10 cellular contexts compared by ENCODE assay signal in the genomic region with DNA sequence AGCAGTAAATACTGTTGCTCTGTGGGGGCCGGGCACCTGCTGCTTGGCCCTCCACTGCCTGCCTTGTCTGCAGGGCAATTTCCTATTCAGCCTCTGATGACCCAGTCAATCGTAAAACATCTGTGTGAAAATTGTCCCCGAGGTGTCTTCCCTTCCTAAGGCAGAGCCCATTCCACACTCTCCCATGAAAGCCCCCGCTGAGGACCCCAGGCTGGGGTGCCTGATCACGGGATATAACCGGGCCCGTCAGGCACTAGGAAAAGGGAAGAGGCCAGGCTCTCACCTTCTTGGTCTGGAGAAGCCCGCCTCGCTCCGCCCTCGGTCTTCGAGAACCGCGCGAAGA. TPM values are rescaled to one million over a fixed set of nuclear protein-coding genes. Genes with fewer than 3 reads are reported as not detected.
DNase-seq lines count a peak whose midpoint lies in the region; ATAC-seq, FAIRE-seq and TF ChIP-seq lines count a peak whose summit lies in the region.
"Had no signal": no experiment of that assay in that cellular context is flagged by ENCODE, and none has a peak within 500 bp of the region (broad histone marks: within the 10 kb centered on the region; RNA-seq: fewer than 3 reads in every experiment).

No MANE protein-coding gene starts in this region.

- POLR2A ChIA-PET in A549 (lab: Yijun Ruan, JAX) = no interaction called here

- H2BK120ac ChIP-seq in H9 (ENCODE audit: low read depth, low read length, poor library complexity, severe bottlenecking) = no peak overlapping the region

- H3K14ac ChIP-seq in H9 (ENCODE audit: insufficient read depth, low read length) = no peak overlapping the region

- CTCF ChIA-PET in A549 (lab: Yijun Ruan, JAX) (interaction anchor here (0.6 to 1.9 kb wide), 30 partner anchors 8 to 658 kb away, joined by 3 to 32 read pairs (median 4); a partner anchor contains a TSS), mammary epithelial cell (lab: Charles Lee; ENCODE audit: low non-redundant PET) (interaction anchor here (0.5 kb wide), 1 partner anchor 410 kb away, joined by 3 read pairs; no protein-coding TSS in a partner anchor)

- dilution Hi-C loops in mammary epithelial cell (cut with HindIII; ENCODE audit: low sequenced_read_pairs) = no loop called here

- H3K9ac ChIP-seq in H9 (ENCODE audit: extremely low read depth, insufficient read length, low read length) (no peak overlapping the region), mammary epithelial cell (ENCODE audit: insufficient read depth, low read length) (no peak overlapping the region)

- H3K9me3 ChIP-seq in A549 (no peaks in the 10 kb centered on the region), H9 (ENCODE audit: control insufficient read depth, low read depth, low read length) (no peaks in the 10 kb centered on the region), mammary epithelial cell (replicated peaks; ENCODE audit: insufficient read depth, low read length) (no peaks in the 10 kb centered on the region)

- peaks cover 17% of the 10 kb centered on the region for H3K27me3 Mint-ChIP-seq in H9 (ENCODE audit: low read depth)
- H3K27me3 Mint-ChIP-seq in mesothelial cell of epicardium (ENCODE audit: low read depth) = peaks cover 35% of the 10 kb centered on the region

- no peak overlapping the region for H4K5ac ChIP-seq in H9 (ENCODE audit: insufficient read length, low read depth, low read length)

- H3K4me3 Mint-ChIP-seq in H9 = peak overlapping the region; percentile 56 to 77
- peak overlapping the region; percentile 61 for H3K4me3 Mint-ChIP-seq in mesothelial cell of epicardium

- peaks cover 3% of the 10 kb centered on the region; the same call in 1 of the 2 replicates for H3K27me3 ChIP-seq in H9 (ENCODE audit: insufficient read depth, low read length)
- H3K27me3 ChIP-seq in mammary epithelial cell (ENCODE audit: insufficient read depth, low read length) = peaks cover 4% of the 10 kb centered on the region

- WGBS in A549 (ENCODE audit: missing lambda C conversion rate) = 27% methylated on average over 4 of the region's 15 CpGs
- no CpG with 5 or more reads among the region's 15 CpGs for WGBS in H9 (ENCODE audit: extremely low coverage, insufficient read length, low lambda C conversion rate)
- 0% methylated on average over 2 of the region's 15 CpGs for WGBS in mammary epithelial cell (ENCODE audit: low coverage, missing lambda C conversion rate)

- no peaks in the 10 kb centered on the region for H3K9me3 Mint-ChIP-seq in H9
- no peaks in the 10 kb centered on the region for H3K9me3 Mint-ChIP-seq in mesothelial cell of epicardium

- no peak overlapping the region for H3K4ac ChIP-seq in H9 (ENCODE audit: low read depth, low read length)

- H2BK15ac ChIP-seq in H9 (ENCODE audit: low read depth, low read length) = no peak overlapping the region

- no peak for TF ChIP-seq RAD21 in A549 (conservative IDR thresholded peaks at IDR 0.05 in 1 of 2, IDR thresholded peaks at IDR 0.05 in 1 of 2)

- no peak for TF ChIP-seq EP300 in A549 (IDR thresholded peaks at IDR 0.05)

- no peak overlapping the region for H4K91ac ChIP-seq in H9 (ENCODE audit: insufficient read length, low read depth, low read length)

- H2AFZ ChIP-seq in H9 (ENCODE audit: low read length) (no peak overlapping the region), mammary epithelial cell (ENCODE audit: low read depth, low read length) (peak overlapping the region; percentile 56)

- H3K23me2 ChIP-seq in H9 (ENCODE audit: insufficient read length, low read depth, low read length, poor library complexity, severe bottlenecking) = peaks cover 4% of the 10 kb centered on the region

- intact Hi-C loops in mammary epithelial cell (cut with micrococcal nuclease) = no loop called here

- no TSS peak for BruUV-seq in mammary epithelial cell (replicated peaks; lab: Mats Ljungman, UMichigan)

- in situ Hi-C loops in mammary epithelial cell (cut with MboI; ENCODE audit: low sequenced_read_pairs in 2 of 2) = no loop called here

- peaks cover 0 to 5% (median 0%) of the 10 kb centered on the region in 3 experiments; a peak in 3 of 7 replicates for H3K36me3 Mint-ChIP-seq in H9 (ENCODE audit: insufficient read depth in 1 of 3, low read depth in 3 of 3)
- H3K36me3 Mint-ChIP-seq in mesothelial cell of epicardium = no peaks in the 10 kb centered on the region

- ATAC-seq in A549 (peak in 1 of 2 experiments; percentile 73; a peak in 4 of 6 replicates), GM21619 (IDR thresholded peaks at IDR 0.05; ENCODE audit: unreplicated experiment) (no peak)

- peak overlapping the region; percentile 75 to 87; a peak in 5 of 6 replicates for H3K27ac ChIP-seq in A549
- H3K27ac ChIP-seq in H9 (ENCODE audit: insufficient read length, low read depth, low read length) = no peak overlapping the region
- no peak overlapping the region for H3K27ac ChIP-seq in mammary epithelial cell (ENCODE audit: insufficient read depth, low read depth, low read length)

- H3T11ph ChIP-seq in H9 (ENCODE audit: low read length) = no peak overlapping the region

- H3K36me3 ChIP-seq in mammary epithelial cell (ENCODE audit: insufficient read depth, low read length) = no peaks in the 10 kb centered on the region

- H3K79me2 ChIP-seq in H9 (ENCODE audit: insufficient read depth, low read length) = no peaks in the 10 kb centered on the region
- no peaks in the 10 kb centered on the region for H3K79me2 ChIP-seq in mammary epithelial cell (ENCODE audit: insufficient read depth, low read length)

- H3K79me1 ChIP-seq in H9 (ENCODE audit: insufficient read depth, low read depth, low read length, poor library complexity, severe bottlenecking) = no peaks in the 10 kb centered on the region

- H3K4me2 ChIP-seq in A549 = peak overlapping the region; percentile 92
- H3K4me2 ChIP-seq in H9 (ENCODE audit: insufficient read depth, insufficient read length, low read length) = peak overlapping the region; percentile 18
- H3K4me2 ChIP-seq in mammary epithelial cell (ENCODE audit: insufficient read depth, low read depth, low read length) = peak overlapping the region; percentile 64

- no peak overlapping the region for H3K18ac ChIP-seq in H9 (ENCODE audit: insufficient read length, low read depth, low read length)

- H2BK12ac ChIP-seq in H9 (ENCODE audit: insufficient read length, low read depth, low read length) = no peak overlapping the region

- H4K8ac ChIP-seq in H9 (replicated peaks; ENCODE audit: insufficient read length, low read depth, low read length) = no peak overlapping the region

- H3K4me1 Mint-ChIP-seq in H9 (peaks cover 3 to 5% of the 10 kb centered on the region in 2 experiments; a peak in 3 of 4 replicates), mesothelial cell of epicardium (peaks cover 5% of the 10 kb centered on the region)

- H3K27ac Mint-ChIP-seq in H9 (no peak overlapping the region), mesothelial cell of epicardium (no peak overlapping the region)

- TF ChIP-seq CTCF in A549 (IDR thresholded peaks at IDR 0.05) (no peak), H9 (conservative IDR thresholded peaks at IDR 0.05) (no peak), mammary epithelial cell (conservative IDR thresholded peaks at IDR 0.05 in 1 of 2, IDR thresholded peaks at IDR 0.05 in 1 of 2; ENCODE audit: extremely low read depth in 1 of 2, insufficient read depth in 1 of 2, low read depth in 1 of 2, low read length in 2 of 2) (no peak), mesothelial cell of epicardium (IDR thresholded peaks at IDR 0.05; ENCODE audit: unreplicated experiment) (no peak), D721Med (IDR thresholded peaks at IDR 0.05; ENCODE audit: insufficient read depth, missing control alignments) (no peak)

- H3K4me3 ChIP-seq in A549 = peak overlapping the region; percentile 59
- H3K4me3 ChIP-seq in mammary epithelial cell (replicated peaks in 1 of 3; ENCODE audit: insufficient read depth in 1 of 3, low read depth in 2 of 3, low read length in 3 of 3) = peak overlapping the region in 1 of 3 experiments; percentile 16

- FAIRE-seq in A549 (lab: Jason Lieb, UNC) = no peak
- no peak for FAIRE-seq in D721Med (lab: Jason Lieb, UNC)

- H4K20me1 ChIP-seq in H9 (ENCODE audit: control insufficient read depth, insufficient read depth, insufficient read length) (no peaks in the 10 kb centered on the region), mammary epithelial cell (ENCODE audit: insufficient read depth, low read length) (no peaks in the 10 kb centered on the region)

- no peaks in the 10 kb centered on the region for H3K4me1 ChIP-seq in A549
- H3K4me1 ChIP-seq in H9 (ENCODE audit: insufficient read depth, low read length) = no peaks in the 10 kb centered on the region
- H3K4me1 ChIP-seq in mammary epithelial cell (ENCODE audit: insufficient read depth, low read length) = peaks cover 5% of the 10 kb centered on the region

- no peak overlapping the region for H2AK5ac ChIP-seq in H9 (ENCODE audit: insufficient read length, low read length)

- no peak overlapping the region for H3K56ac ChIP-seq in H9 (ENCODE audit: insufficient read length, low read depth, low read length)

- no peak overlapping the region for H2BK5ac ChIP-seq in H9 (ENCODE audit: insufficient read length, low read length)

- DNase-seq in A549 (ENCODE audit: low read depth in 1 of 2, low spot score in 1 of 2) (no peak), H9 (no peak), mammary epithelial cell (no peak), mesothelial cell of epicardium (ENCODE audit: low spot score in 2 of 2, unreplicated experiment in 2 of 2) (no peak), NCI-H524 (lab: John Stamatoyannopoulos, UW) (no peak), DMS53 (lab: John Stamatoyannopoulos, UW) (no peak), D721Med (ENCODE audit: insufficient read length, low spot score) (no peak)
- DNase-seq: Calu3, cerebellar nuclear complex had no signal

- TF ChIP-seq POLR2A in A549 (IDR thresholded peaks at IDR 0.05; ENCODE audit: low read length) = no peak

- H3K23ac ChIP-seq in H9 (ENCODE audit: insufficient read length, low read depth, low read length) = no peak overlapping the region

- H2BK20ac ChIP-seq in H9 (ENCODE audit: low read depth, low read length, poor library complexity, severe bottlenecking) = no peak overlapping the region

RNA-seq across cellular contexts. Expression of a gene that starts 27.2 kb away (rescaled TPM):
- polyA plus RNA-seq in A549 (2011; rRNA removed) (not detected in 2 replicates), A549 (2017; fragmentation: RNase III; extraction: RNeasy Plus Mini Kit Qiagen cat#74134 plus additional on column Dnase treatment) (not detected in 3 replicates), mammary epithelial cell (not detected)
- not detected in 2 replicates for polyA plus RNA-seq in A549 (2012; cell fraction: cytosol; rRNA removed)
- not detected in 2 replicates for polyA plus RNA-seq in A549 (2012; cell fraction: nucleus; rRNA removed)
- not detected in 2 replicates for polyA minus RNA-seq in A549 (2011; rRNA and poly(A)+ RNA removed)
- total RNA-seq in H9 (2021) (not detected in 2 replicates), mammary epithelial cell (not detected), mesothelial cell of epicardium (0.55 to 0.63 TPM in 2 of 3 replicates, not detected in the other)
- polyA minus RNA-seq in mammary epithelial cell = not detected
- total RNA-seq: Calu3 had no signal

RNA-seq across cellular contexts. Expression of a gene that starts 30.9 kb away (rescaled TPM):
- polyA plus RNA-seq in A549 (2011; rRNA removed) (1.7 and 2.0 TPM in 2 replicates), A549 (2017; fragmentation: RNase III; extraction: RNeasy Plus Mini Kit Qiagen cat#74134 plus additional on column Dnase treatment) (2.1 to 3.0 TPM (median 2.6 TPM) in 3 replicates), mammary epithelial cell (0.07 TPM)
- polyA plus RNA-seq in A549 (2012; cell fraction: cytosol; rRNA removed) = 4.2 and 5.2 TPM in 2 replicates
- 17.4 and 22.7 TPM in 2 replicates for polyA plus RNA-seq in A549 (2012; cell fraction: nucleus; rRNA removed)
- polyA minus RNA-seq in A549 (2011; rRNA and poly(A)+ RNA removed) = 2.5 and 4.5 TPM in 2 replicates
- total RNA-seq in H9 (2021) (6.1 and 6.3 TPM in 2 replicates), mammary epithelial cell (not detected), mesothelial cell of epicardium (1.8 to 2.6 TPM (median 2.4 TPM) in 3 replicates)
- polyA minus RNA-seq in mammary epithelial cell = not detected
- total RNA-seq: Calu3 had no signal

Comparison
In these comparisons a context has a peak if more than half of its experiments do, and no peak if none do; other contexts are left out.
1. H3K27ac ChIP-seq: peak in A549 (2 of 2); none in H9 (single experiment) and mammary epithelial cell (single experiment).
2. H3K4me2 ChIP-seq: peak in every context shown above with its lines; median percentile 92 in A549; 64 in mammary epithelial cell; 18 in H9.